In the genomic region with DNA sequence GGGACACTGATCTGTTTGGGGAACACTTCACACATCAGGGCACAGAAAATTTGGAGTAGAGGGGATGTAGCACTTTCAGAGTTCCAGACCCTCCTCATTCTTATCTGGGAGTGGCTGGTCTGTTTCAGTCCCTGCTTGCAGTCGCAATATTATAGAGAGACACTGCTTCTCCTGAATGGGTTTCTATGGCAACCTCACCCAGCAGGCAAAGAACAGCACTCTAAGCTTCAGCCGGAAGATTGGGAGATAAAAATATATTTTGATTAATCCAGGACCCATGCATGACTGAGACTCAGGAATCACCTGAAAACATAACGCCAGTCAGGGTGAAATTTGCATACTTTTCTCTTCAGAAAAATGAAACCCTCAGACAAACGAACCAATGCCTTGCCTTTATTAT, we compare ENCODE assay signal across 18 cellular contexts. TPM values are rescaled to one million over a fixed set of nuclear protein-coding genes. Genes with fewer than 3 reads are reported as not detected.
DNase-seq lines count a peak whose midpoint lies in the region; ATAC-seq and TF ChIP-seq lines count a peak whose summit lies in the region.
"Had no signal": no experiment of that assay in that cellular context is flagged by ENCODE, and none has a peak within 500 bp of the region (broad histone marks: within the 10 kb centered on the region; RNA-seq: fewer than 3 reads in every experiment).

No MANE protein-coding gene starts in this region.

- H3K9me3 Mint-ChIP-seq in activated CD4-positive, alpha-beta memory T cell treated with anti-CD3 and anti-CD28 coated beads, Interleukin-2, amount 10 ng/mL, durations not matched to agents 7 days and 5 days, result no peaks in the 10 kb centered on the region
- H3K9me3 Mint-ChIP-seq: activated B cell treated with CpG ODN at 0.5 μM for 24 hours; activated CD4-positive, alpha-beta memory T cell treated with anti-CD3 and anti-CD28 coated beads for 36 hours; CD4-positive, alpha-beta memory T cell; nephron progenitor cell had no signal

- TF ChIP-seq CTCF in parathyroid adenoma (IDR thresholded peaks at IDR 0.05), result no peak

- no peaks in the 10 kb centered on the region for H3K9me3 ChIP-seq in parathyroid adenoma (ENCODE audit: control insufficient read depth, low read length)
- H3K9me3 ChIP-seq: colonic mucosa had no signal

- H3K27me3 ChIP-seq in parathyroid adenoma (ENCODE audit: control insufficient read depth, insufficient read depth, low read length), result no peaks in the 10 kb centered on the region
- H3K27me3 ChIP-seq: colonic mucosa had no signal

- H3K4me3 ChIP-seq in parathyroid adenoma (ENCODE audit: low read depth, low read length), result peak overlapping the region; percentile 16
- H3K4me3 ChIP-seq: colonic mucosa had no signal

- no peak for ATAC-seq in GM18520 (IDR thresholded peaks at IDR 0.05; ENCODE audit: unreplicated experiment)
- ATAC-seq: left cardiac atrium had no signal

- POLR2A ChIA-PET in activated CD4-positive, alpha-beta memory T cell treated with anti-CD3 and anti-CD28 coated beads, Interleukin-2, amount 10 ng/mL, durations not matched to agents 7 days and 5 days (lab: Charles Lee), result no interaction called here

- CTCF ChIA-PET in activated CD4-positive, alpha-beta memory T cell treated with anti-CD3 and anti-CD28 coated beads, Interleukin-2, amount 10 ng/mL, durations not matched to agents 7 days and 5 days (lab: Charles Lee), result interaction anchor here (1.3 kb wide), 1 partner anchor 24 kb away, joined by 4 read pairs; no protein-coding TSS in a partner anchor

- peak overlapping the region; percentile 68 for H2AFZ ChIP-seq in parathyroid adenoma

- H3K4me3 Mint-ChIP-seq in activated CD4-positive, alpha-beta memory T cell treated with anti-CD3 and anti-CD28 coated beads, Interleukin-2, amount 10 ng/mL, durations not matched to agents 7 days and 5 days, result no peak overlapping the region
- H3K4me3 Mint-ChIP-seq: activated B cell treated with CpG ODN at 0.5 μM for 24 hours; activated CD4-positive, alpha-beta memory T cell treated with anti-CD3 and anti-CD28 coated beads for 36 hours; CD4-positive, alpha-beta memory T cell; nephron progenitor cell had no signal

- H3K4me1 Mint-ChIP-seq in activated CD4-positive, alpha-beta memory T cell treated with anti-CD3 and anti-CD28 coated beads, Interleukin-2, amount 10 ng/mL, durations not matched to agents 7 days and 5 days, result no peaks in the 10 kb centered on the region
- H3K4me1 Mint-ChIP-seq: activated B cell treated with CpG ODN at 0.5 μM for 24 hours had no signal

- DNase-seq in DMS79 treated with DMSO at 0.1 percent for 48 hours (lab: John Stamatoyannopoulos, UW) (peak; percentile 40), NCI-H526 (lab: John Stamatoyannopoulos, UW) (peak; percentile 69 to 81), cerebellum (ENCODE audit: low spot score) (peak; percentile 80), dedifferentiated amniotic fluid mesenchymal stem cell (ENCODE audit: extremely low spot score) (no peak)
- no peak for DNase-seq in activated CD4-positive, alpha-beta memory T cell treated with anti-CD3 and anti-CD28 coated beads, Interleukin-2, amount 10 ng/mL, durations not matched to agents 7 days and 5 days
- DNase-seq: activated B cell treated with CpG ODN at 0.5 μM for 24 hours; activated CD4-positive, alpha-beta memory T cell treated with anti-CD3 and anti-CD28 coated beads for 36 hours; activated effector memory CD4-positive, alpha-beta T cell treated with anti-CD3 and anti-CD28 coated beads, Interleukin-2, amount 50 U/mL, for 16 hours; CD4-positive, alpha-beta memory T cell; colonic mucosa; GF-D8; KBM-7; left cardiac atrium; NCI-H187 treated with DMSO at 0.1 percent for 48 hours; nephron progenitor cell had no signal

- H3K4me2 ChIP-seq in parathyroid adenoma (ENCODE audit: low read length), result peak overlapping the region; percentile 55

- H3K4me1 ChIP-seq in parathyroid adenoma, result peaks cover 12% of the 10 kb centered on the region
- H3K4me1 ChIP-seq: colonic mucosa had no signal

- H3K79me2 ChIP-seq in parathyroid adenoma, result no peaks in the 10 kb centered on the region

- no peak overlapping the region for H3K9ac ChIP-seq in parathyroid adenoma

- H3K36me3 ChIP-seq in parathyroid adenoma (ENCODE audit: control insufficient read depth, insufficient read depth, low read length), result no peaks in the 10 kb centered on the region
- H3K36me3 ChIP-seq: colonic mucosa had no signal

- peaks cover 30% of the 10 kb centered on the region for H3K27me3 Mint-ChIP-seq in activated CD4-positive, alpha-beta memory T cell treated with anti-CD3 and anti-CD28 coated beads, Interleukin-2, amount 10 ng/mL, durations not matched to agents 7 days and 5 days

- H3K27ac Mint-ChIP-seq in activated CD4-positive, alpha-beta memory T cell treated with anti-CD3 and anti-CD28 coated beads, Interleukin-2, amount 10 ng/mL, durations not matched to agents 7 days and 5 days, result no peak overlapping the region
- H3K27ac Mint-ChIP-seq: activated B cell treated with CpG ODN at 0.5 μM for 24 hours; activated CD4-positive, alpha-beta memory T cell treated with anti-CD3 and anti-CD28 coated beads for 36 hours; CD4-positive, alpha-beta memory T cell; nephron progenitor cell had no signal

- H3K36me3 Mint-ChIP-seq in activated CD4-positive, alpha-beta memory T cell treated with anti-CD3 and anti-CD28 coated beads, Interleukin-2, amount 10 ng/mL, durations not matched to agents 7 days and 5 days (ENCODE audit: low read depth), result no peaks in the 10 kb centered on the region
- H3K36me3 Mint-ChIP-seq: activated CD4-positive, alpha-beta memory T cell treated with anti-CD3 and anti-CD28 coated beads for 36 hours; CD4-positive, alpha-beta memory T cell had no signal

- H3K27ac ChIP-seq in parathyroid adenoma, result peak overlapping the region; percentile 97
- H3K27ac ChIP-seq: colonic mucosa had no signal

RNA-seq across cellular contexts. Expression of a gene that starts 28.6 kb away (rescaled TPM):
- total RNA-seq in cerebellum, result 58.1 TPM
- total RNA-seq in activated CD4-positive, alpha-beta memory T cell treated with anti-CD3 and anti-CD28 coated beads, Interleukin-2, amount 10 ng/mL, durations not matched to agents 7 days and 5 days, result under 1 TPM in 1 of 2 experiments, not detected in 1; 0.03 TPM
- total RNA-seq: activated B cell treated with CpG ODN at 0.5 μM for 24 hours; activated CD4-positive, alpha-beta memory T cell treated with anti-CD3 and anti-CD28 coated beads for 36 hours; CD4-positive, alpha-beta memory T cell; mononuclear cell had no signal

RNA-seq across cellular contexts. Expression of a gene that starts 58.5 kb away (rescaled TPM):
- total RNA-seq in cerebellum, result 19.3 TPM
- total RNA-seq in activated CD4-positive, alpha-beta memory T cell treated with anti-CD3 and anti-CD28 coated beads, Interleukin-2, amount 10 ng/mL, durations not matched to agents 7 days and 5 days, result 1 to 10 TPM; 9.2 to 9.9 TPM

Comparison
In these comparisons a context has a peak if more than half of its experiments do, and no peak if none do; other contexts are left out.
1. DNase-seq: peak in DMS79 treated with DMSO at 0.1 percent for 48 hours (single experiment), NCI-H526 (2 of 2) and cerebellum (single experiment); none in dedifferentiated amniotic fluid mesenchymal stem cell (single experiment) and activated CD4-positive, alpha-beta memory T cell treated with anti-CD3 and anti-CD28 coated beads, Interleukin-2, amount 10 ng/mL, durations not matched to agents 7 days and 5 days (single experiment).
2. RNA of a gene that starts 28.6 kb away (total RNA-seq): 58.1 TPM in cerebellum (single experiment); 0.03 TPM in activated CD4-positive, alpha-beta memory T cell treated with anti-CD3 and anti-CD28 coated beads, Interleukin-2, amount 10 ng/mL, durations not matched to agents 7 days and 5 days; every median in the first group is over 10 times any median in the second.